Comparison of ENCODE assay signal across 20 cellular contexts in the genomic region with DNA sequence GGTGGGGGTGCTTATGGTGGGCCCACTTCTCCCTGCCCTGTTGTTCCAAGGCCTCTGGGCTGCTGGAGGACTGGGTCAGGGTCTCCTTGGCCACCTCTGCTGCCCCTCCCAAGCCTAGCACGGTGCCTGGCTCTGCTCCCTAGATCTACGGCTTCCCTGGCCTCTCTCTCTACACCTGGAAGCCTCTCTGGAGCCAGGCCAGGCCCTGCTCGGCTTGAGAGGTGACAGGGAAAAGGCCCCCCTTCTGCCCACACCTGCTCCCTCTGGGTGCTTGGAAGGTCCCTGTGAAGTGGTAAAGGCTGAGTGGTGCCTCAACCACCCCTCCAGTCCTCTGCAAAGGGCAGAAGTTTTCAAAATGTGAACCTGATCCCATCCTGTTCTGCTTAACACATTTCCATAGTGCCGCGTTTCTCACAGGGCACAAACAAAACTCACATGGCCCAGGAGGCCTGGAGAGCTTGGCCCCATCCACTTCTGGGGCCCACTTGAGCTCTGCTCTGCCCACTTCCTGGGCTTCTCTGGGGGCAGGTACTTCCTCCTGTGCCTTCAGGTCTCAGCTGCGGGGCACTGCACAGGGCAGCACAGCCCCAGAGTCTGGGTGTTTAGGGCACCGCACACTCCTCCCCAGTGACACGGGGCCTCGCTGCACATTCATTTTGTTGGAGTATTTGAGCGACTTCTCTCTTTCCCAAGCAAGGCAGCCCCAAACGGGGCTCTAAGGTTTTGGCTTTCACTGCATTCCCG.
DNase-seq lines count a peak whose midpoint lies in the region; ATAC-seq and TF ChIP-seq lines count a peak whose summit lies in the region.
"Had no signal": no experiment of that assay in that cellular context is flagged by ENCODE, and none has a peak within 500 bp of the region (broad histone marks: within the 10 kb centered on the region; RNA-seq: fewer than 3 reads in every experiment).

No MANE protein-coding gene starts in this region.

- peak overlapping the region; percentile 60 for H3K4me3 Mint-ChIP-seq in endothelial cell (ENCODE audit: unreplicated experiment)
- H3K4me3 Mint-ChIP-seq: activated CD4-positive, alpha-beta T cell treated with anti-CD3 and anti-CD28 coated beads, Interleukin-2, amount 10 ng/mL, durations not matched to agents 24 days and 14 days; endodermal cell had no signal

- H3K4me1 Mint-ChIP-seq in endothelial cell (ENCODE audit: unreplicated experiment): peaks cover 7% of the 10 kb centered on the region
- H3K4me1 Mint-ChIP-seq: endodermal cell had no signal

- intact Hi-C loops in left cardiac atrium (cut with DNase I): no loop called here
- intact Hi-C loops in Right ventricle myocardium inferior (cut with DNase I): no loop called here
- intact Hi-C loops in left colon (cut with DNase I, micrococcal nuclease): no loop called here

- H3K27ac ChIP-seq in upper lobe of left lung: peak overlapping the region in 3 of 4 donors; percentile 21 to 52 (median 47)
- H3K27ac ChIP-seq: breast epithelium, foreskin keratinocyte, transverse colon had no signal

- H3K9me3 Mint-ChIP-seq in endothelial cell (ENCODE audit: unreplicated experiment): no peaks in the 10 kb centered on the region
- H3K9me3 Mint-ChIP-seq: activated CD4-positive, alpha-beta T cell treated with anti-CD3 and anti-CD28 coated beads, Interleukin-2, amount 10 ng/mL, durations not matched to agents 24 days and 14 days; endodermal cell had no signal

- peaks cover 0 to 8% (median 2%) of the 10 kb centered on the region in 4 donors for H3K4me1 ChIP-seq in upper lobe of left lung
- H3K4me1 ChIP-seq: breast epithelium, foreskin keratinocyte, transverse colon had no signal

- TF ChIP-seq CTCF in endothelial cell (IDR thresholded peaks at IDR 0.05; ENCODE audit: unreplicated experiment) (no peak), upper lobe of left lung (IDR thresholded peaks at IDR 0.05) (no peak)

- peaks cover 5 to 73% (median 37%) of the 10 kb centered on the region in 4 donors for H3K36me3 ChIP-seq in upper lobe of left lung
- H3K36me3 ChIP-seq: breast epithelium had no signal

- peaks cover 4% of the 10 kb centered on the region for H3K27me3 Mint-ChIP-seq in endothelial cell (ENCODE audit: unreplicated experiment)
- H3K27me3 Mint-ChIP-seq: activated CD4-positive, alpha-beta T cell treated with anti-CD3 and anti-CD28 coated beads, Interleukin-2, amount 10 ng/mL, durations not matched to agents 24 days and 14 days had no signal

- ATAC-seq in left cardiac atrium (peak; percentile 15 to 27), Right ventricle myocardium inferior (no peak), upper lobe of left lung (ENCODE audit: low FRiP score in 2 of 2) (peak; percentile 58 to 84), left colon (no peak)
- ATAC-seq: foreskin keratinocyte, HepG2, mucosa of descending colon had no signal

- TF ChIP-seq POLR2A in upper lobe of left lung (IDR thresholded peaks at IDR 0.05): peak in 1 of 4 donors; percentile 14

- peak overlapping the region in 1 of 4 donors; percentile 7 for H3K4me3 ChIP-seq in upper lobe of left lung
- H3K4me3 ChIP-seq: breast epithelium, mucosa of descending colon, transverse colon had no signal

- 75 to 77% methylated on average over 11 to 12 of the region's 12 CpGs for WGBS in upper lobe of left lung, 2 donors

- peak overlapping the region; percentile 48 for H3K27ac Mint-ChIP-seq in endothelial cell (ENCODE audit: unreplicated experiment)
- H3K27ac Mint-ChIP-seq: activated CD4-positive, alpha-beta T cell treated with anti-CD3 and anti-CD28 coated beads, Interleukin-2, amount 10 ng/mL, durations not matched to agents 24 days and 14 days; endodermal cell had no signal

- DNase-seq in left cardiac atrium (no peak), Right ventricle myocardium inferior (ENCODE audit: missing footprints) (no peak), NCI-H510A (lab: John Stamatoyannopoulos, UW) (peak; percentile 74), endothelial cell (ENCODE audit: low spot score) (no peak), upper lobe of left lung (peak; percentile 45 to 69), ureter (ENCODE audit: low spot score) (no peak), left colon (no peak), NCI-H82 treated with DMSO at 0.1 percent for 48 hours (lab: John Stamatoyannopoulos, UW; ENCODE audit: unreplicated experiment) (no peak)
- DNase-seq: activated CD4-positive, alpha-beta T cell treated with anti-CD3 and anti-CD28 coated beads, Interleukin-2, amount 10 ng/mL, durations not matched to agents 24 days and 14 days; activated effector memory CD4-positive, alpha-beta T cell treated with anti-CD3 and anti-CD28 coated beads, Interleukin-2, amount 50 U/mL, for 16 hours; BE2C; endodermal cell; foreskin keratinocyte; mucosa of descending colon; NCI-H1417 treated with DMSO at 0.1 percent for 48 hours; NCI-H526 treated with DMSO at 0.1 percent for 48 hours; RPMI8226; transverse colon had no signal

- H3K27me3 ChIP-seq in upper lobe of left lung: no peaks in the 10 kb centered on the region
- H3K27me3 ChIP-seq: BE2C, breast epithelium, foreskin keratinocyte, transverse colon had no signal

- TF ChIP-seq EP300 in upper lobe of left lung (IDR thresholded peaks at IDR 0.05): no peak

- H3K9me3 ChIP-seq in upper lobe of left lung: no peaks in the 10 kb centered on the region
- H3K9me3 ChIP-seq: BE2C, breast epithelium, mucosa of descending colon, transverse colon had no signal

- H3K36me3 Mint-ChIP-seq in endothelial cell (ENCODE audit: low read depth, unreplicated experiment): peaks cover 62% of the 10 kb centered on the region

Comparison
In these comparisons a context has a peak if more than half of its experiments do, and no peak if none do; other contexts are left out.
1. ATAC-seq: peak in left cardiac atrium (2 of 2) and upper lobe of left lung (2 of 2); none in Right ventricle myocardium inferior (single experiment) and left colon (single experiment).
2. DNase-seq: peak in NCI-H510A (single experiment) and upper lobe of left lung (2 of 2); none in left cardiac atrium (single experiment), Right ventricle myocardium inferior (single experiment), endothelial cell (single experiment), ureter (single experiment), left colon (0 of 2) and NCI-H82 treated with DMSO at 0.1 percent for 48 hours (single experiment).